Comparison of ENCODE assay signal across 1 cellular context in genomic region chr5:171623551-171624097, GRCh38.
A peak's percentile ranks its signal among the peaks of the same experiment; 100 is the strongest.
TF ChIP-seq lines count a peak whose summit lies in the region.

No MANE protein-coding gene starts in this region.

TF ChIP-seq in HepG2, 621 proteins besides CTCF, POLR2A, EP300 and RAD21 (continued from another document):
- TF ChIP-seq, protein P1, sequence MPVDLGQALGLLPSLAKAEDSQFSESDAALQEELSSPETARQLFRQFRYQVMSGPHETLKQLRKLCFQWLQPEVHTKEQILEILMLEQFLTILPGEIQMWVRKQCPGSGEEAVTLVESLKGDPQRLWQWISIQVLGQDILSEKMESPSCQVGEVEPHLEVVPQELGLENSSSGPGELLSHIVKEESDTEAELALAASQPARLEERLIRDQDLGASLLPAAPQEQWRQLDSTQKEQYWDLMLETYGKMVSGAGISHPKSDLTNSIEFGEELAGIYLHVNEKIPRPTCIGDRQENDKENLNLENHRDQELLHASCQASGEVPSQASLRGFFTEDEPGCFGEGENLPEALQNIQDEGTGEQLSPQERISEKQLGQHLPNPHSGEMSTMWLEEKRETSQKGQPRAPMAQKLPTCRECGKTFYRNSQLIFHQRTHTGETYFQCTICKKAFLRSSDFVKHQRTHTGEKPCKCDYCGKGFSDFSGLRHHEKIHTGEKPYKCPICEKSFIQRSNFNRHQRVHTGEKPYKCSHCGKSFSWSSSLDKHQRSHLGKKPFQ (CRISPR knock-in tag; IDR thresholded peaks at IDR 0.05; ENCODE audit: insufficient replicate concordance): no peak
- TF ChIP-seq GABPA (IDR thresholded peaks at IDR 0.05; ENCODE audit: low read depth, low read length) (no peak), GABPA (CRISPR knock-in tag; IDR thresholded peaks at IDR 0.05; ENCODE audit: low read depth) (peak; percentile 13; the same call in 1 of the 2 replicates), SMARCE1 (IDR thresholded peaks at IDR 0.05; ENCODE audit: borderline replicate concordance) (no peak), IKZF1 (IDR thresholded peaks at IDR 0.05) (no peak), EED (CRISPR knock-in tag; IDR thresholded peaks at IDR 0.05) (no peak), ZBTB38 (CRISPR knock-in tag; IDR thresholded peaks at IDR 0.05) (no peak), MTF1 (CRISPR knock-in tag; IDR thresholded peaks at IDR 0.05) (no peak), MTA1 (CRISPR knock-in tag; IDR thresholded peaks at IDR 0.05; ENCODE audit: borderline replicate concordance) (no peak), ZNF121 (CRISPR knock-in tag; IDR thresholded peaks at IDR 0.05) (no peak), DZIP1 (CRISPR knock-in tag; IDR thresholded peaks at IDR 0.05) (no peak), ATF5 (CRISPR knock-in tag; IDR thresholded peaks at IDR 0.05; ENCODE audit: low read depth) (no peak), ZBTB42 (CRISPR knock-in tag; IDR thresholded peaks at IDR 0.05) (no peak), KDM2A (CRISPR knock-in tag; IDR thresholded peaks at IDR 0.05; ENCODE audit: borderline replicate concordance, low read depth) (no peak), CAMTA2 (CRISPR knock-in tag; IDR thresholded peaks at IDR 0.05; ENCODE audit: borderline replicate concordance) (no peak), REST (IDR thresholded peaks at IDR 0.05; ENCODE audit: borderline replicate concordance in 1 of 2, low read depth in 1 of 2, low read length in 2 of 2) (no peak), ZZZ3 (CRISPR knock-in tag; IDR thresholded peaks at IDR 0.05; ENCODE audit: borderline replicate concordance) (no peak), ZFY (CRISPR knock-in tag; IDR thresholded peaks at IDR 0.05) (peak; percentile 43; the same call in 1 of the 2 replicates), ZNF256 (CRISPR knock-in tag; conservative IDR thresholded peaks at IDR 0.05) (no peak), GABPB1 (CRISPR knock-in tag; IDR thresholded peaks at IDR 0.05) (peak; percentile 24), AHR (CRISPR knock-in tag; IDR thresholded peaks at IDR 0.05) (no peak), ZNF20 (CRISPR knock-in tag; IDR thresholded peaks at IDR 0.05) (no peak), YY1 (IDR thresholded peaks at IDR 0.05; ENCODE audit: insufficient read depth, insufficient replicate concordance, low read depth, low read length) (peak; percentile 26), HOXA5 (CRISPR knock-in tag; IDR thresholded peaks at IDR 0.05) (no peak), JUND (CRISPR knock-in tag; IDR thresholded peaks at IDR 0.05) (no peak), DMAP1 (CRISPR knock-in tag; IDR thresholded peaks at IDR 0.05) (no peak), ZNF160 (CRISPR knock-in tag; IDR thresholded peaks at IDR 0.05) (no peak), ZMYM4 (CRISPR knock-in tag; IDR thresholded peaks at IDR 0.05) (0 out of 2 replicates have a peak, but pooled peaks have one; percentile 21), TBX2 (CRISPR knock-in tag; IDR thresholded peaks at IDR 0.05; ENCODE audit: borderline replicate concordance) (no peak)
- TF ChIP-seq, protein P2, sequence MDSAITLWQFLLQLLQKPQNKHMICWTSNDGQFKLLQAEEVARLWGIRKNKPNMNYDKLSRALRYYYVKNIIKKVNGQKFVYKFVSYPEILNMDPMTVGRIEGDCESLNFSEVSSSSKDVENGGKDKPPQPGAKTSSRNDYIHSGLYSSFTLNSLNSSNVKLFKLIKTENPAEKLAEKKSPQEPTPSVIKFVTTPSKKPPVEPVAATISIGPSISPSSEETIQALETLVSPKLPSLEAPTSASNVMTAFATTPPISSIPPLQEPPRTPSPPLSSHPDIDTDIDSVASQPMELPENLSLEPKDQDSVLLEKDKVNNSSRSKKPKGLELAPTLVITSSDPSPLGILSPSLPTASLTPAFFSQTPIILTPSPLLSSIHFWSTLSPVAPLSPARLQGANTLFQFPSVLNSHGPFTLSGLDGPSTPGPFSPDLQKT (CRISPR knock-in tag; IDR thresholded peaks at IDR 0.05; ENCODE audit: borderline replicate concordance): no peak
- TF ChIP-seq, protein P3, sequence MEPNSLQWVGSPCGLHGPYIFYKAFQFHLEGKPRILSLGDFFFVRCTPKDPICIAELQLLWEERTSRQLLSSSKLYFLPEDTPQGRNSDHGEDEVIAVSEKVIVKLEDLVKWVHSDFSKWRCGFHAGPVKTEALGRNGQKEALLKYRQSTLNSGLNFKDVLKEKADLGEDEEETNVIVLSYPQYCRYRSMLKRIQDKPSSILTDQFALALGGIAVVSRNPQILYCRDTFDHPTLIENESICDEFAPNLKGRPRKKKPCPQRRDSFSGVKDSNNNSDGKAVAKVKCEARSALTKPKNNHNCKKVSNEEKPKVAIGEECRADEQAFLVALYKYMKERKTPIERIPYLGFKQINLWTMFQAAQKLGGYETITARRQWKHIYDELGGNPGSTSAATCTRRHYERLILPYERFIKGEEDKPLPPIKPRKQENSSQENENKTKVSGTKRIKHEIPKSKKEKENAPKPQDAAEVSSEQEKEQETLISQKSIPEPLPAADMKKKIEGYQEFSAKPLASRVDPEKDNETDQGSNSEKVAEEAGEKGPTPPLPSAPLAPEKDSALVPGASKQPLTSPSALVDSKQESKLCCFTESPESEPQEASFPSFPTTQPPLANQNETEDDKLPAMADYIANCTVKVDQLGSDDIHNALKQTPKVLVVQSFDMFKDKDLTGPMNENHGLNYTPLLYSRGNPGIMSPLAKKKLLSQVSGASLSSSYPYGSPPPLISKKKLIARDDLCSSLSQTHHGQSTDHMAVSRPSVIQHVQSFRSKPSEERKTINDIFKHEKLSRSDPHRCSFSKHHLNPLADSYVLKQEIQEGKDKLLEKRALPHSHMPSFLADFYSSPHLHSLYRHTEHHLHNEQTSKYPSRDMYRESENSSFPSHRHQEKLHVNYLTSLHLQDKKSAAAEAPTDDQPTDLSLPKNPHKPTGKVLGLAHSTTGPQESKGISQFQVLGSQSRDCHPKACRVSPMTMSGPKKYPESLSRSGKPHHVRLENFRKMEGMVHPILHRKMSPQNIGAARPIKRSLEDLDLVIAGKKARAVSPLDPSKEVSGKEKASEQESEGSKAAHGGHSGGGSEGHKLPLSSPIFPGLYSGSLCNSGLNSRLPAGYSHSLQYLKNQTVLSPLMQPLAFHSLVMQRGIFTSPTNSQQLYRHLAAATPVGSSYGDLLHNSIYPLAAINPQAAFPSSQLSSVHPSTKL (CRISPR knock-in tag; IDR thresholded peaks at IDR 0.05): peak; percentile 27; the same call in 1 of the 2 replicates
- TF ChIP-seq, protein P4, sequence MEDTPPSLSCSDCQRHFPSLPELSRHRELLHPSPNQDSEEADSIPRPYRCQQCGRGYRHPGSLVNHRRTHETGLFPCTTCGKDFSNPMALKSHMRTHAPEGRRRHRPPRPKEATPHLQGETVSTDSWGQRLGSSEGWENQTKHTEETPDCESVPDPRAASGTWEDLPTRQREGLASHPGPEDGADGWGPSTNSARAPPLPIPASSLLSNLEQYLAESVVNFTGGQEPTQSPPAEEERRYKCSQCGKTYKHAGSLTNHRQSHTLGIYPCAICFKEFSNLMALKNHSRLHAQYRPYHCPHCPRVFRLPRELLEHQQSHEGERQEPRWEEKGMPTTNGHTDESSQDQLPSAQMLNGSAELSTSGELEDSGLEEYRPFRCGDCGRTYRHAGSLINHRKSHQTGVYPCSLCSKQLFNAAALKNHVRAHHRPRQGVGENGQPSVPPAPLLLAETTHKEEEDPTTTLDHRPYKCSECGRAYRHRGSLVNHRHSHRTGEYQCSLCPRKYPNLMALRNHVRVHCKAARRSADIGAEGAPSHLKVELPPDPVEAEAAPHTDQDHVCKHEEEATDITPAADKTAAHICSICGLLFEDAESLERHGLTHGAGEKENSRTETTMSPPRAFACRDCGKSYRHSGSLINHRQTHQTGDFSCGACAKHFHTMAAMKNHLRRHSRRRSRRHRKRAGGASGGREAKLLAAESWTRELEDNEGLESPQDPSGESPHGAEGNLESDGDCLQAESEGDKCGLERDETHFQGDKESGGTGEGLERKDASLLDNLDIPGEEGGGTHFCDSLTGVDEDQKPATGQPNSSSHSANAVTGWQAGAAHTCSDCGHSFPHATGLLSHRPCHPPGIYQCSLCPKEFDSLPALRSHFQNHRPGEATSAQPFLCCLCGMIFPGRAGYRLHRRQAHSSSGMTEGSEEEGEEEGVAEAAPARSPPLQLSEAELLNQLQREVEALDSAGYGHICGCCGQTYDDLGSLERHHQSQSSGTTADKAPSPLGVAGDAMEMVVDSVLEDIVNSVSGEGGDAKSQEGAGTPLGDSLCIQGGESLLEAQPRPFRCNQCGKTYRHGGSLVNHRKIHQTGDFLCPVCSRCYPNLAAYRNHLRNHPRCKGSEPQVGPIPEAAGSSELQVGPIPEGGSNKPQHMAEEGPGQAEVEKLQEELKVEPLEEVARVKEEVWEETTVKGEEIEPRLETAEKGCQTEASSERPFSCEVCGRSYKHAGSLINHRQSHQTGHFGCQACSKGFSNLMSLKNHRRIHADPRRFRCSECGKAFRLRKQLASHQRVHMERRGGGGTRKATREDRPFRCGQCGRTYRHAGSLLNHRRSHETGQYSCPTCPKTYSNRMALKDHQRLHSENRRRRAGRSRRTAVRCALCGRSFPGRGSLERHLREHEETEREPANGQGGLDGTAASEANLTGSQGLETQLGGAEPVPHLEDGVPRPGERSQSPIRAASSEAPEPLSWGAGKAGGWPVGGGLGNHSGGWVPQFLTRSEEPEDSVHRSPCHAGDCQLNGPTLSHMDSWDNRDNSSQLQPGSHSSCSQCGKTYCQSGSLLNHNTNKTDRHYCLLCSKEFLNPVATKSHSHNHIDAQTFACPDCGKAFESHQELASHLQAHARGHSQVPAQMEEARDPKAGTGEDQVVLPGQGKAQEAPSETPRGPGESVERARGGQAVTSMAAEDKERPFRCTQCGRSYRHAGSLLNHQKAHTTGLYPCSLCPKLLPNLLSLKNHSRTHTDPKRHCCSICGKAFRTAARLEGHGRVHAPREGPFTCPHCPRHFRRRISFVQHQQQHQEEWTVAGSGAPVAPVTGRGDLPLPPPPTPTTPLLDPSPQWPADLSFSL (CRISPR knock-in tag; IDR thresholded peaks at IDR 0.05): no peak
